14 cellular contexts compared by ENCODE assay signal in genomic region chr10:35470535-35470934, GRCh38.
DNase-seq lines count a peak whose midpoint lies in the region; ATAC-seq and TF ChIP-seq lines count a peak whose summit lies in the region.
"Had no signal": no experiment of that assay in that cellular context is flagged by ENCODE, and none has a peak within 500 bp of the region (broad histone marks: within the 10 kb centered on the region; RNA-seq: fewer than 3 reads in every experiment).

No MANE protein-coding gene starts in this region.

- H3K27ac ChIP-seq in CD4-positive, CD25-positive, alpha-beta regulatory T cell (ENCODE audit: insufficient read depth, low read length, poor library complexity, severe bottlenecking) = no peak overlapping the region
- H3K27ac ChIP-seq in cardiac muscle cell = peak overlapping the region; percentile 37
- H3K27ac ChIP-seq: SJSA1, VCaP had no signal

- no peaks in the 10 kb centered on the region for H3K36me3 ChIP-seq in CD4-positive, CD25-positive, alpha-beta regulatory T cell (ENCODE audit: control insufficient read depth, insufficient read depth, low read length)
- no peaks in the 10 kb centered on the region for H3K36me3 ChIP-seq in cardiac muscle cell
- H3K36me3 ChIP-seq: MG63, SJSA1 had no signal

- peaks cover 7 to 56% (median 25%) of the 10 kb centered on the region in 4 donors for H3K4me1 Mint-ChIP-seq in CD4-positive, CD25-positive, alpha-beta regulatory T cell
- H3K4me1 Mint-ChIP-seq in neural crest cell = peaks cover 60% of the 10 kb centered on the region
- H3K4me1 Mint-ChIP-seq in activated T-cell treated with anti-CD3 and anti-CD28 coated beads, Interleukin-2, amount 50 U/mL, for 24 hours (ENCODE audit: low read depth) = peaks cover 44% of the 10 kb centered on the region

- no peak overlapping the region for H3K4me3 ChIP-seq in CD4-positive, CD25-positive, alpha-beta regulatory T cell (ENCODE audit: low read depth, low read length)
- no peak overlapping the region for H3K4me3 ChIP-seq in cardiac muscle cell
- H3K4me3 ChIP-seq: MG63, SJSA1 had no signal

- TF ChIP-seq CTCF in cardiac muscle cell (IDR thresholded peaks at IDR 0.05; ENCODE audit: low read depth, low read length) (no peak), neural crest cell (conservative IDR thresholded peaks at IDR 0.05) (peak; percentile 13)

- H3K27ac Mint-ChIP-seq in CD4-positive, CD25-positive, alpha-beta regulatory T cell = peak overlapping the region in 2 of 3 donors; percentile 47 to 87
- no peak overlapping the region for H3K27ac Mint-ChIP-seq in neural crest cell (ENCODE audit: unreplicated experiment)
- H3K27ac Mint-ChIP-seq in activated T-cell treated with anti-CD3 and anti-CD28 coated beads, Interleukin-2, amount 50 U/mL, for 24 hours = no peak overlapping the region
- H3K27ac Mint-ChIP-seq: mesothelial cell of epicardium had no signal

- ATAC-seq in CD4-positive, CD25-positive, alpha-beta regulatory T cell (ENCODE audit: low read depth in 2 of 2) = no peak
- ATAC-seq in GM19467 (IDR thresholded peaks at IDR 0.05; ENCODE audit: unreplicated experiment) (no peak), GM19395 (IDR thresholded peaks at IDR 0.05; ENCODE audit: unreplicated experiment) (no peak)

- no peaks in the 10 kb centered on the region for H3K4me1 ChIP-seq in CD4-positive, CD25-positive, alpha-beta regulatory T cell (ENCODE audit: control insufficient read depth, insufficient read depth, low read length, poor library complexity, severe bottlenecking)
- H3K4me1 ChIP-seq in cardiac muscle cell (ENCODE audit: low read depth) = peaks cover 30% of the 10 kb centered on the region
- H3K4me1 ChIP-seq: SJSA1 had no signal

- H3K27me3 Mint-ChIP-seq in CD4-positive, CD25-positive, alpha-beta regulatory T cell = no peaks in the 10 kb centered on the region
- H3K27me3 Mint-ChIP-seq in neural crest cell (ENCODE audit: low read depth) = no peaks in the 10 kb centered on the region
- no peaks in the 10 kb centered on the region for H3K27me3 Mint-ChIP-seq in activated T-cell treated with anti-CD3 and anti-CD28 coated beads, Interleukin-2, amount 50 U/mL, for 24 hours

- H3K27me3 ChIP-seq in CD4-positive, CD25-positive, alpha-beta regulatory T cell (ENCODE audit: control insufficient read depth, insufficient read depth, low read length) = no peaks in the 10 kb centered on the region
- H3K27me3 ChIP-seq in cardiac muscle cell = no peaks in the 10 kb centered on the region
- H3K27me3 ChIP-seq: MG63, SJSA1 had no signal

- DNase-seq in CD4-positive, CD25-positive, alpha-beta regulatory T cell = no peak
- peak; percentile 72 for DNase-seq in NCI-H748 (lab: John Stamatoyannopoulos, UW; ENCODE audit: unreplicated experiment)
- DNase-seq in cardiac muscle cell (ENCODE audit: low read depth in 1 of 2, low spot score in 1 of 2) = peak; percentile 50 to 52
- DNase-seq in neural crest cell (ENCODE audit: low read depth, low spot score) = no peak
- DNase-seq in activated T-cell treated with anti-CD3 and anti-CD28 coated beads, Interleukin-2, amount 50 U/mL, for 24 hours = no peak
- DNase-seq in activated CD4-positive, CD25-positive, alpha-beta regulatory T cell treated with anti-CD3 and anti-CD28 coated beads, Interleukin-2, amount 50 U/mL, for 72 hours = no peak
- DNase-seq: effector CD4-positive, alpha-beta T cell; MG63; NCI-H526 had no signal

- H3K9me3 ChIP-seq in CD4-positive, CD25-positive, alpha-beta regulatory T cell (ENCODE audit: control insufficient read depth in 2 of 2, low read length in 2 of 2) = no peaks in the 10 kb centered on the region
- H3K9me3 ChIP-seq in cardiac muscle cell (ENCODE audit: low read depth) = no peaks in the 10 kb centered on the region
- H3K9me3 ChIP-seq: MG63, SJSA1 had no signal

- peaks cover 0 to 3% (median 0%) of the 10 kb centered on the region in 7 donors for H3K9me3 Mint-ChIP-seq in CD4-positive, CD25-positive, alpha-beta regulatory T cell
- peaks cover 2% of the 10 kb centered on the region for H3K9me3 Mint-ChIP-seq in neural crest cell
- no peaks in the 10 kb centered on the region for H3K9me3 Mint-ChIP-seq in activated T-cell treated with anti-CD3 and anti-CD28 coated beads, Interleukin-2, amount 50 U/mL, for 24 hours

- peak overlapping the region in 1 of 4 donors; percentile 42 for H3K4me3 Mint-ChIP-seq in CD4-positive, CD25-positive, alpha-beta regulatory T cell
- peak overlapping the region; percentile 0 for H3K4me3 Mint-ChIP-seq in neural crest cell
- no peak overlapping the region for H3K4me3 Mint-ChIP-seq in activated T-cell treated with anti-CD3 and anti-CD28 coated beads, Interleukin-2, amount 50 U/mL, for 24 hours
- H3K4me3 Mint-ChIP-seq: mesothelial cell of epicardium had no signal

- H3K36me3 Mint-ChIP-seq in CD4-positive, CD25-positive, alpha-beta regulatory T cell = peaks cover 8% of the 10 kb centered on the region
- H3K36me3 Mint-ChIP-seq in neural crest cell (ENCODE audit: low read depth) = peaks cover 4% of the 10 kb centered on the region
- H3K36me3 Mint-ChIP-seq in activated T-cell treated with anti-CD3 and anti-CD28 coated beads, Interleukin-2, amount 50 U/mL, for 24 hours (ENCODE audit: low read depth) = peaks cover 9% of the 10 kb centered on the region

Comparison
In these comparisons a context has a peak if more than half of its experiments do, and no peak if none do; other contexts are left out.
1. DNase-seq: peak in NCI-H748 (single experiment) and cardiac muscle cell (2 of 2); none in CD4-positive, CD25-positive, alpha-beta regulatory T cell (0 of 3), neural crest cell (single experiment), activated T-cell treated with anti-CD3 and anti-CD28 coated beads, Interleukin-2, amount 50 U/mL, for 24 hours (single experiment) and activated CD4-positive, CD25-positive, alpha-beta regulatory T cell treated with anti-CD3 and anti-CD28 coated beads, Interleukin-2, amount 50 U/mL, for 72 hours (single experiment).
2. H3K27ac Mint-ChIP-seq: peak in CD4-positive, CD25-positive, alpha-beta regulatory T cell (2 of 3); none in neural crest cell (single experiment) and activated T-cell treated with anti-CD3 and anti-CD28 coated beads, Interleukin-2, amount 50 U/mL, for 24 hours (single experiment).